In the genomic region with DNA sequence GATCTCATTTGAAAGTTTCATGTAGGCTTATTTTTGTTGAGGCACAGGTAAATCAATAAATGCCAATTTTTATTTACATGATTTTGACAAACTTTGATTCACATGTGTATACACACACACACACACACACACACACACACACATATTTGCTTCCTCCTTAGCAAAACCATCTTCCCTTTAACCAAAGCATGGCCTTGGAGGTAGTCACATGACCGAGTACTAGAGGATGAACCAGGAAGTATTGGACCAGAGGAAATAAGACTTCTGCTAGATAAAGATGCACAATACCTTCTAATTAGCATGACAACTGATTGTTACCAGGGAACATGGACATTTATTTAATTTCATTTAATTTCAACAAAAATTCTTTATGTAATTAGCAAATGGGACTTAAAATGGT, we compare ENCODE assay signal across 2 cellular contexts.
A peak's percentile ranks its signal among the peaks of the same experiment; 100 is the strongest.
TF ChIP-seq lines count a peak whose summit lies in the region.

No MANE protein-coding gene starts in this region.

TF ChIP-seq in SK-N-SH, 30 proteins besides CTCF, POLR2A, EP300 and RAD21:
- no peak for TF ChIP-seq MAX (IDR thresholded peaks at IDR 0.05; ENCODE audit: low read depth)
- no peak for TF ChIP-seq CHD2 (IDR thresholded peaks at IDR 0.05; ENCODE audit: low read length, partially characterized antibody)
- TF ChIP-seq FOXJ3 (CRISPR knock-in tag; IDR thresholded peaks at IDR 0.05), result no peak
- TF ChIP-seq JUND (IDR thresholded peaks at IDR 0.05), result no peak
- TF ChIP-seq GABPA (IDR thresholded peaks at IDR 0.05; ENCODE audit: low read depth), result no peak
- no peak for TF ChIP-seq NRF1 (IDR thresholded peaks at IDR 0.05; ENCODE audit: low read depth, low read length)
- 0 out of 2 replicates have a peak, but pooled peaks have one; percentile 20 for TF ChIP-seq ELF1 (IDR thresholded peaks at IDR 0.05)
- TF ChIP-seq USF1 (IDR thresholded peaks at IDR 0.05; ENCODE audit: borderline replicate concordance, low read depth), result peak; percentile 59; the same call in 1 of the 2 replicates
- TF ChIP-seq TCF12 (IDR thresholded peaks at IDR 0.05), result no peak

TF ChIP-seq in WTC11, 78 proteins besides CTCF, POLR2A, EP300 and RAD21:
- no peak for TF ChIP-seq JAZF1 (CRISPR knock-in tag; IDR thresholded peaks at IDR 0.05)
- TF ChIP-seq, protein P1, sequence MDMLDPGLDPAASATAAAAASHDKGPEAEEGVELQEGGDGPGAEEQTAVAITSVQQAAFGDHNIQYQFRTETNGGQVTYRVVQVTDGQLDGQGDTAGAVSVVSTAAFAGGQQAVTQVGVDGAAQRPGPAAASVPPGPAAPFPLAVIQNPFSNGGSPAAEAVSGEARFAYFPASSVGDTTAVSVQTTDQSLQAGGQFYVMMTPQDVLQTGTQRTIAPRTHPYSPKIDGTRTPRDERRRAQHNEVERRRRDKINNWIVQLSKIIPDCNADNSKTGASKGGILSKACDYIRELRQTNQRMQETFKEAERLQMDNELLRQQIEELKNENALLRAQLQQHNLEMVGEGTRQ (CRISPR knock-in tag; IDR thresholded peaks at IDR 0.05), result peak; percentile 28; the same call in 1 of the 2 replicates
- no peak for TF ChIP-seq RELA (CRISPR knock-in tag; IDR thresholded peaks at IDR 0.05; ENCODE audit: borderline replicate concordance)
- TF ChIP-seq ATF3 (CRISPR knock-in tag; conservative IDR thresholded peaks at IDR 0.05), result no peak
- no peak for TF ChIP-seq ZNF232 (CRISPR knock-in tag; IDR thresholded peaks at IDR 0.05)
